ENCODE assay signal across 9 cellular contexts in the genomic region with DNA sequence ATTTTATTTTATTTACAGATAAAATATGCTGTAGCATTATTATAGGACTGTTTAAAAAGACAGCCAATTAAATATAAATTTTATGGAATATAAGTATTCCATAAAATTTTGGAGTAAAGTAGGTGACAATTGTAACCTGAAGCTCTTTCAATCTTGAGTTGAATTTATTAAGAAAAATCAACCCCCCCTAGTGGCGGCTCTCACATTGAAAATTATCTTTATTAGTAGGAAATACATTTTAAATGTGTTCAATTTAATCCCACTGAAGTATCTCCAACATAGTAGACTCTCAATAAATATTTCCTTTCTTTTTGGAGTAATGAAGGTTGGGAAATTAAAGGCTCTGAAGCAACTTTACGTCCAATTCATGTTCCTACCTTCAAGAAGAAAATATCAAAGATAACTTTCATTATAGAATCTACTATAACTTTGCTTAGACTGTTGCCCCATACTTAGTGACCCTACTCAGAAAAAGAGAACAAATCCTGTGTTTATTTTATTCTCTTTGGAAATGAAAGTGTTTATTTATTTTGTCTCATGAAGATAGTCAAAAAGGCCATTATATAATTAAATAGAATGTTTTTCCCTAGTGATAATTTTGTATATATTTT. TPM values are rescaled to one million over a fixed set of nuclear protein-coding genes. Genes with fewer than 3 reads are reported as not detected.
DNase-seq lines count a peak whose midpoint lies in the region; ATAC-seq and TF ChIP-seq lines count a peak whose summit lies in the region.
"Had no signal": no experiment of that assay in that cellular context is flagged by ENCODE, and none has a peak within 500 bp of the region (broad histone marks: within the 10 kb centered on the region; RNA-seq: fewer than 3 reads in every experiment).

No MANE protein-coding gene starts in this region.

- POLR2A ChIA-PET in activated CD4-positive, alpha-beta memory T cell treated with anti-CD3 and anti-CD28 coated beads for 36 hours (lab: Charles Lee): interaction anchor here (0.6 kb wide), 1 partner anchor 102 kb away, joined by 5 read pairs; no protein-coding TSS in a partner anchor

- CTCF ChIA-PET in activated CD4-positive, alpha-beta memory T cell treated with anti-CD3 and anti-CD28 coated beads for 36 hours (lab: Charles Lee): interaction anchor here (0.6 to 2.9 kb wide), 23 partner anchors 9 to 352 kb away, joined by 3 to 36 read pairs (median 4); no protein-coding TSS in a partner anchor

- H3K27me3 ChIP-seq in psoas muscle (ENCODE audit: insufficient read depth in 3 of 3, low read length in 2 of 3): peaks cover 0 to 22% (median 7%) of the 10 kb centered on the region in 3 donors

- TF ChIP-seq CTCF in psoas muscle (IDR thresholded peaks at IDR 0.05) (peak; percentile 51), GM13976 (IDR thresholded peaks at IDR 0.05; ENCODE audit: borderline replicate concordance, control extremely low read depth, extremely low read depth, insufficient read depth, missing control alignments) (no peak)

- peaks cover 3% of the 10 kb centered on the region for H3K36me3 Mint-ChIP-seq in activated CD4-positive, alpha-beta memory T cell treated with anti-CD3 and anti-CD28 coated beads for 36 hours

- WGBS in psoas muscle, 3 donors: 40 to 55% (median 42%) methylated on average over 2 of the region's 2 CpGs

- ATAC-seq in psoas muscle: no peak
- no peak for ATAC-seq in HG03175 (IDR thresholded peaks at IDR 0.05; ENCODE audit: unreplicated experiment)

- H3K36me3 ChIP-seq in psoas muscle (ENCODE audit: insufficient read depth in 1 of 2, low read depth in 1 of 2): no peaks in the 10 kb centered on the region
- H3K36me3 ChIP-seq: BLaER1 had no signal

- no peaks in the 10 kb centered on the region for H3K4me1 ChIP-seq in psoas muscle

- DNase-seq in DMS 273 (lab: John Stamatoyannopoulos, UW; ENCODE audit: unreplicated experiment) (peak; percentile 82), DMS 273 treated with DMSO at 0.1 percent for 48 hours (lab: John Stamatoyannopoulos, UW) (no peak), NCI-H1092 (lab: John Stamatoyannopoulos, UW) (peak; percentile 27), fibroblast of gingiva (ENCODE audit: low read depth) (peak; percentile 42), psoas muscle (no peak), GM13976 (ENCODE audit: low spot score) (no peak)
- DNase-seq in activated CD4-positive, alpha-beta memory T cell treated with anti-CD3 and anti-CD28 coated beads for 36 hours: peak; percentile 26

- in situ Hi-C loops in GM13976 (cut with MboI; ENCODE audit: low sequenced_read_pairs, unreplicated experiment): loop anchor here (5.0 to 25.0 kb wide), 3 partner anchors 223 to 361 kb away; no protein-coding TSS in a partner anchor

- H3K4me1 Mint-ChIP-seq in activated CD4-positive, alpha-beta memory T cell treated with anti-CD3 and anti-CD28 coated beads for 36 hours (ENCODE audit: low read depth): peaks cover 41% of the 10 kb centered on the region

- H3K4me3 Mint-ChIP-seq in activated CD4-positive, alpha-beta memory T cell treated with anti-CD3 and anti-CD28 coated beads for 36 hours: peak overlapping the region; percentile 30

- no peaks in the 10 kb centered on the region for H3K27me3 Mint-ChIP-seq in activated CD4-positive, alpha-beta memory T cell treated with anti-CD3 and anti-CD28 coated beads for 36 hours

- no peak overlapping the region for H3K27ac Mint-ChIP-seq in activated CD4-positive, alpha-beta memory T cell treated with anti-CD3 and anti-CD28 coated beads for 36 hours

- no peak overlapping the region for H3K27ac ChIP-seq in psoas muscle
- H3K27ac ChIP-seq: BLaER1 had no signal

- no peaks in the 10 kb centered on the region for H3K9me3 Mint-ChIP-seq in activated CD4-positive, alpha-beta memory T cell treated with anti-CD3 and anti-CD28 coated beads for 36 hours

- H3K9me3 ChIP-seq in psoas muscle: no peaks in the 10 kb centered on the region

- H3K4me3 ChIP-seq in psoas muscle: peak overlapping the region; percentile 81
- H3K4me3 ChIP-seq: BLaER1 had no signal

- intact Hi-C loops in activated CD4-positive, alpha-beta memory T cell treated with anti-CD3 and anti-CD28 coated beads for 36 hours (cut with micrococcal nuclease): loop anchor here (1.0 to 10.0 kb wide), 6 partner anchors 239 to 877 kb away; partner anchors contain the start of gene CRPPA
- intact Hi-C loops in psoas muscle (cut with DNase I): no loop called here

RNA-seq across cellular contexts. Expression of gene AHR, which starts 3.1 kb away (rescaled TPM):
- total RNA-seq in activated CD4-positive, alpha-beta memory T cell treated with anti-CD3 and anti-CD28 coated beads for 36 hours: 10 to 100 TPM; 40.9 to 43.3 TPM
- 1 to 10 TPM; 3.8 to 9.2 (median 6.9) TPM for total RNA-seq in psoas muscle
- 1 to 10 TPM; 1.4 to 2.1 (median 1.5) TPM for polyA plus RNA-seq in psoas muscle

Comparison
In these comparisons a context has a peak if more than half of its experiments do, and no peak if none do; other contexts are left out.
1. DNase-seq: peak in DMS 273 (single experiment), NCI-H1092 (single experiment), activated CD4-positive, alpha-beta memory T cell treated with anti-CD3 and anti-CD28 coated beads for 36 hours (single experiment) and fibroblast of gingiva (single experiment); none in DMS 273 treated with DMSO at 0.1 percent for 48 hours (single experiment), psoas muscle (0 of 2) and GM13976 (single experiment).
2. RNA of gene AHR, which starts 3.1 kb away (total RNA-seq): 40.9 to 43.3 TPM in activated CD4-positive, alpha-beta memory T cell treated with anti-CD3 and anti-CD28 coated beads for 36 hours; 3.8 to 9.2 TPM in psoas muscle; every median in the first group is over 4 times any median in the second.